23 cellular contexts compared by ENCODE assay signal in genomic region chr5:172672696-172673095, GRCh38. TPM values are rescaled to one million over a fixed set of nuclear protein-coding genes. Genes with fewer than 3 reads are reported as not detected.
DNase-seq lines count a peak whose midpoint lies in the region; ATAC-seq, FAIRE-seq and TF ChIP-seq lines count a peak whose summit lies in the region.
"Had no signal": no experiment of that assay in that cellular context is flagged by ENCODE, and none has a peak within 500 bp of the region (broad histone marks: within the 10 kb centered on the region; RNA-seq: fewer than 3 reads in every experiment).

No MANE protein-coding gene starts in this region.

- H4K20me1 ChIP-seq in IMR-90 (ENCODE audit: insufficient read depth, low read length) = no peaks in the 10 kb centered on the region
- H4K20me1 ChIP-seq in astrocyte (ENCODE audit: insufficient read depth, low read length) = no peaks in the 10 kb centered on the region
- no peaks in the 10 kb centered on the region for H4K20me1 ChIP-seq in hepatocyte (ENCODE audit: insufficient read depth, poor library complexity, severe bottlenecking)

- H3K9ac ChIP-seq in IMR-90 (ENCODE audit: low read depth, low read length) (no peak overlapping the region), astrocyte (ENCODE audit: low read length) (no peak overlapping the region)
- H3K9ac ChIP-seq: BLaER1 had no signal

- no peak overlapping the region for H2BK5ac ChIP-seq in IMR-90 (ENCODE audit: low read depth, low read length, poor library complexity, severe bottlenecking)

- H3K36me3 Mint-ChIP-seq in astrocyte (ENCODE audit: low read depth, unreplicated experiment) (peaks cover 9% of the 10 kb centered on the region), CD14-positive monocyte (peaks cover 6 to 14% of the 10 kb centered on the region in 2 donors)
- H3K36me3 Mint-ChIP-seq in activated naive CD4-positive, alpha-beta T cell treated with anti-CD3 and anti-CD28 coated beads, Interleukin-2, amount 50 U/mL, for 72 hours = no peaks in the 10 kb centered on the region
- H3K36me3 Mint-ChIP-seq in naive thymus-derived CD8-positive, alpha-beta T cell = no peaks in the 10 kb centered on the region
- H3K36me3 Mint-ChIP-seq: CD4-positive, alpha-beta memory T cell had no signal

- H3K27ac ChIP-seq in IMR-90 (ENCODE audit: insufficient read depth, low read length) (no peak overlapping the region), astrocyte (ENCODE audit: low read depth, low read length) (no peak overlapping the region), hepatocyte (peak overlapping the region; percentile 84), pancreas (no peak overlapping the region)
- H3K27ac ChIP-seq: BLaER1, SJSA1 had no signal

- dilution Hi-C loops in IMR-90 (cut with HindIII; ENCODE audit: low sequenced_read_pairs, unreplicated experiment) = no loop called here

- no peak for TF ChIP-seq CTCF in IMR-90 (conservative IDR thresholded peaks at IDR 0.05; ENCODE audit: low read depth, low read length)
- TF ChIP-seq CTCF in astrocyte (IDR thresholded peaks at IDR 0.05; ENCODE audit: insufficient read depth, low read depth, low read length) = no peak
- no peak for TF ChIP-seq CTCF in hepatocyte (IDR thresholded peaks at IDR 0.05; ENCODE audit: poor library complexity)
- no peak for TF ChIP-seq CTCF in pancreas (IDR thresholded peaks at IDR 0.05)
- TF ChIP-seq CTCF in CD14-positive monocyte (IDR thresholded peaks at IDR 0.05) = no peak

- H3K14ac ChIP-seq in IMR-90 (replicated peaks; ENCODE audit: low read depth, low read length) = no peak overlapping the region

- H3K9me2 ChIP-seq in hepatocyte (replicated peaks; ENCODE audit: insufficient read depth) = no peaks in the 10 kb centered on the region

- no peak overlapping the region for H4K5ac ChIP-seq in IMR-90 (ENCODE audit: low read depth, low read length)

- H3K4me3 Mint-ChIP-seq in astrocyte (ENCODE audit: unreplicated experiment) (no peak overlapping the region), CD14-positive monocyte (no peak overlapping the region)
- H3K4me3 Mint-ChIP-seq in naive thymus-derived CD8-positive, alpha-beta T cell = no peak overlapping the region
- H3K4me3 Mint-ChIP-seq: CD4-positive, alpha-beta memory T cell; GM23338 had no signal

- ATAC-seq in IMR-90 (ENCODE audit: low read depth) = peak; percentile 44; the same call in 1 of the 2 replicates
- peak in 2 of 4 donors; percentile 35 to 41 for ATAC-seq in pancreas
- ATAC-seq in activated naive CD4-positive, alpha-beta T cell treated with anti-CD3 and anti-CD28 coated beads, Interleukin-2, amount 50 U/mL, for 72 hours = no peak
- ATAC-seq in naive thymus-derived CD8-positive, alpha-beta T cell = no peak
- ATAC-seq: GM23338, K562 had no signal

- H3K27me3 Mint-ChIP-seq in astrocyte (ENCODE audit: low read depth, unreplicated experiment) = peaks cover 21% of the 10 kb centered on the region
- peaks cover 0 to 2% (median 0%) of the 10 kb centered on the region in 5 donors for H3K27me3 Mint-ChIP-seq in naive thymus-derived CD8-positive, alpha-beta T cell
- H3K27me3 Mint-ChIP-seq in CD14-positive monocyte (ENCODE audit: low read depth in 3 of 3) = peaks cover 0 to 4% (median 2%) of the 10 kb centered on the region in 3 donors

- no peak for TF ChIP-seq RAD21 in IMR-90 (IDR thresholded peaks at IDR 0.05; ENCODE audit: low read length)

- FAIRE-seq in astrocyte (lab: Jason Lieb, UNC) (peak; percentile 43), pancreas (lab: Jason Lieb, UNC) (peak; percentile 80)
- FAIRE-seq: G401.6, K562 had no signal

- H4K8ac ChIP-seq in IMR-90 (ENCODE audit: low read depth in 2 of 2, low read length in 2 of 2) = no peak overlapping the region

- H3K79me2 ChIP-seq in astrocyte (ENCODE audit: insufficient read depth, low read length) (no peaks in the 10 kb centered on the region), hepatocyte (no peaks in the 10 kb centered on the region)

- peaks cover 5% of the 10 kb centered on the region; the same call in 1 of the 2 replicates for H3K4me1 ChIP-seq in IMR-90 (ENCODE audit: control insufficient read depth, insufficient read depth, low read length)
- no peaks in the 10 kb centered on the region for H3K4me1 ChIP-seq in astrocyte (ENCODE audit: insufficient read depth, low read length)
- peaks cover 4% of the 10 kb centered on the region for H3K4me1 ChIP-seq in hepatocyte (ENCODE audit: insufficient read depth)
- no peaks in the 10 kb centered on the region for H3K4me1 ChIP-seq in pancreas
- H3K4me1 ChIP-seq: SJSA1 had no signal

- POLR2A ChIA-PET in IMR-90 (lab: Charles Lee; ENCODE audit: unreplicated experiment) = no interaction called here
- POLR2A ChIA-PET in naive thymus-derived CD8-positive, alpha-beta T cell (lab: Charles Lee) = no interaction called here

- no peak overlapping the region for H3K23ac ChIP-seq in IMR-90 (ENCODE audit: low read depth, low read length)

- H3K9me3 Mint-ChIP-seq in astrocyte (ENCODE audit: unreplicated experiment) (no peaks in the 10 kb centered on the region), CD14-positive monocyte (no peaks in the 10 kb centered on the region)
- peaks cover 0 to 3% of the 10 kb centered on the region in 2 donors for H3K9me3 Mint-ChIP-seq in activated naive CD4-positive, alpha-beta T cell treated with anti-CD3 and anti-CD28 coated beads, Interleukin-2, amount 50 U/mL, for 72 hours
- H3K9me3 Mint-ChIP-seq in naive thymus-derived CD8-positive, alpha-beta T cell = no peaks in the 10 kb centered on the region
- H3K9me3 Mint-ChIP-seq: CD4-positive, alpha-beta memory T cell; GM23338 had no signal

- H2BK20ac ChIP-seq in IMR-90 (ENCODE audit: low read depth, low read length) = no peak overlapping the region

- H3K36me3 ChIP-seq in IMR-90 (ENCODE audit: control insufficient read depth, insufficient read depth, low read length) (no peaks in the 10 kb centered on the region; the same call in none of the 2 replicates), astrocyte (ENCODE audit: insufficient read depth, low read length) (no peaks in the 10 kb centered on the region), hepatocyte (replicated peaks; ENCODE audit: insufficient read depth, low read depth) (no peaks in the 10 kb centered on the region), pancreas (no peaks in the 10 kb centered on the region)

- H3K27me3 ChIP-seq in IMR-90 (ENCODE audit: control insufficient read depth, insufficient read depth, low read length) = no peaks in the 10 kb centered on the region
- H3K27me3 ChIP-seq in astrocyte (ENCODE audit: insufficient read depth, low read length) = peaks cover 3% of the 10 kb centered on the region
- no peaks in the 10 kb centered on the region for H3K27me3 ChIP-seq in hepatocyte
- H3K27me3 ChIP-seq in pancreas = no peaks in the 10 kb centered on the region
- H3K27me3 ChIP-seq: BLaER1, SJSA1 had no signal

- no peak for TF ChIP-seq POLR2A in IMR-90 (IDR thresholded peaks at IDR 0.05; ENCODE audit: low read depth, low read length)

- no TSS peak for BruUV-seq in IMR-90 (replicated peaks; lab: Mats Ljungman, UMichigan)

- H3K56ac ChIP-seq in IMR-90 (ENCODE audit: extremely low read depth, insufficient read depth, low read length) = no peak overlapping the region

- H3K4me3 ChIP-seq in IMR-90 (ENCODE audit: insufficient read depth, low read depth, low read length) = no peak overlapping the region
- H3K4me3 ChIP-seq in astrocyte (ENCODE audit: insufficient read depth, low read depth, low read length) = no peak overlapping the region
- no peak overlapping the region for H3K4me3 ChIP-seq in hepatocyte
- no peak overlapping the region for H3K4me3 ChIP-seq in pancreas
- H3K4me3 ChIP-seq: BLaER1, GM23338, K562, SJSA1 had no signal

- no CpG with 5 or more reads among the region's 2 CpGs for WGBS in IMR-90 (ENCODE audit: extremely low coverage in 2 of 2, insufficient read length in 1 of 2), 2 experiments
- WGBS in hepatocyte (ENCODE audit: low lambda C conversion rate, missing lambda C conversion rate) = 54% methylated on average over 2 of the region's 2 CpGs
- WGBS in pancreas, 2 donors = 48 to 81% methylated on average over 2 of the region's 2 CpGs

- no peak overlapping the region for H3K4ac ChIP-seq in IMR-90 (ENCODE audit: low read depth, low read length)

- DNase-seq in IMR-90 (peak; percentile 13), astrocyte (ENCODE audit: low read depth) (no peak), hepatocyte (ENCODE audit: low spot score) (no peak), pancreas (no peak), RPMI8226 (no peak), CD14-positive monocyte (ENCODE audit: low spot score) (no peak)
- DNase-seq in activated naive CD4-positive, alpha-beta T cell treated with anti-CD3 and anti-CD28 coated beads, Interleukin-2, amount 50 U/mL, for 72 hours (ENCODE audit: low spot score in 2 of 2) = no peak
- no peak for DNase-seq in naive thymus-derived CD8-positive, alpha-beta T cell
- DNase-seq: ACHN; CD4-positive, alpha-beta memory T cell; HCEC 1CT; MM.1S; NCI-H1048; NCI-H1417 treated with DMSO at 0.1 percent for 48 hours; NCI-H187 treated with DMSO at 0.1 percent for 48 hours; NCI-H2227 treated with DMSO at 0.1 percent for 48 hours; NCI-H510A treated with DMSO at 0.1 percent for 48 hours; NCI-H748 treated with DMSO at 0.1 percent for 48 hours had no signal

- H2AK5ac ChIP-seq in IMR-90 (ENCODE audit: low read depth, low read length) = no peak overlapping the region

- no peak overlapping the region for H3K4me2 ChIP-seq in IMR-90 (ENCODE audit: low read depth, low read length)
- H3K4me2 ChIP-seq in astrocyte (ENCODE audit: low read length) = no peak overlapping the region
- H3K4me2 ChIP-seq in hepatocyte = no peak overlapping the region
- H3K4me2 ChIP-seq: BLaER1, GM23338 had no signal

- peaks cover 4 to 11% of the 10 kb centered on the region in 2 experiments; a peak in 2 of 4 replicates for H3K79me1 ChIP-seq in IMR-90 (ENCODE audit: low read depth in 1 of 2, low read length in 2 of 2)

- no peak overlapping the region for H2BK120ac ChIP-seq in IMR-90 (ENCODE audit: low read depth, low read length)

- CTCF ChIA-PET in IMR-90 (lab: Yijun Ruan, JAX) = interaction anchor here (0.6 to 0.9 kb wide), 2 partner anchors 9 to 12 kb away, joined by 3 to 4 read pairs; no protein-coding TSS in a partner anchor

- H3K18ac ChIP-seq in IMR-90 (ENCODE audit: low read depth, low read length) = no peak overlapping the region

- H4K91ac ChIP-seq in IMR-90 (ENCODE audit: insufficient read depth, low read depth, low read length) = no peak overlapping the region

- no peak overlapping the region for H3K27ac Mint-ChIP-seq in astrocyte (ENCODE audit: unreplicated experiment)
- no peak overlapping the region for H3K27ac Mint-ChIP-seq in activated naive CD4-positive, alpha-beta T cell treated with anti-CD3 and anti-CD28 coated beads, Interleukin-2, amount 50 U/mL, for 72 hours
- H3K27ac Mint-ChIP-seq in naive thymus-derived CD8-positive, alpha-beta T cell = no peak overlapping the region
- H3K27ac Mint-ChIP-seq in CD14-positive monocyte = no peak overlapping the region
- H3K27ac Mint-ChIP-seq: CD4-positive, alpha-beta memory T cell; GM23338 had no signal

- H3K4me1 Mint-ChIP-seq in astrocyte (ENCODE audit: low read depth, unreplicated experiment) = peaks cover 9% of the 10 kb centered on the region
- H3K4me1 Mint-ChIP-seq in naive thymus-derived CD8-positive, alpha-beta T cell = no peaks in the 10 kb centered on the region
- H3K4me1 Mint-ChIP-seq in CD14-positive monocyte = no peaks in the 10 kb centered on the region

- intact Hi-C loops in IMR-90 (cut with micrococcal nuclease) (no loop called here), pancreas (cut with DNase I) (no loop called here), CD14-positive monocyte (cut with micrococcal nuclease) (no loop called here)

- in situ Hi-C loops in IMR-90 (cut with MboI; ENCODE audit: low sequenced_read_pairs) = no loop called here

- no peaks in the 10 kb centered on the region for H3K9me3 ChIP-seq in IMR-90 (ENCODE audit: control insufficient read depth, insufficient read depth, low read length)
- no peaks in the 10 kb centered on the region for H3K9me3 ChIP-seq in astrocyte (ENCODE audit: insufficient read depth, low read depth, low read length)
- no peaks in the 10 kb centered on the region for H3K9me3 ChIP-seq in hepatocyte (ENCODE audit: low read depth)
- H3K9me3 ChIP-seq in pancreas = no peaks in the 10 kb centered on the region
- H3K9me3 ChIP-seq: BLaER1, SJSA1 had no signal

- no peak overlapping the region for H2AK9ac ChIP-seq in IMR-90 (replicated peaks; ENCODE audit: low read depth, low read length, poor library complexity)

- H2AFZ ChIP-seq in IMR-90 (replicated peaks; ENCODE audit: low read length, poor library complexity) = no peak overlapping the region
- H2AFZ ChIP-seq in astrocyte (ENCODE audit: low read depth, low read length) = no peak overlapping the region
- no peak overlapping the region for H2AFZ ChIP-seq in hepatocyte
- H2AFZ ChIP-seq: GM23338 had no signal

- H2BK15ac ChIP-seq in IMR-90 (ENCODE audit: low read depth, low read length) = no peak overlapping the region

- peaks cover 3% of the 10 kb centered on the region; the same call in 1 of the 2 replicates for H3K9me1 ChIP-seq in IMR-90 (ENCODE audit: insufficient read depth, low read length)

RNA-seq across cellular contexts. Expression of gene NEURL1B, which starts 31.6 kb away (rescaled TPM):
- 1.8 and 1.9 TPM in 2 replicates for total RNA-seq in IMR-90 (2012; rRNA removed)
- 2.6 and 2.8 TPM in 2 replicates for polyA plus RNA-seq in IMR-90 (2012; rRNA removed)
- polyA plus RNA-seq in IMR-90 (2012; cell fraction: cytosol; rRNA removed) = 1.6 and 1.9 TPM in 2 replicates
- polyA plus RNA-seq in IMR-90 (2012; cell fraction: nucleus; rRNA removed; ENCODE audit: low replicate concordance) = 3.9 and 5.7 TPM in 2 replicates
- 7.5 and 9.8 TPM in 2 replicates for total RNA-seq in astrocyte
- 3.9 and 5.8 TPM in 2 replicates for total RNA-seq in hepatocyte
- polyA plus RNA-seq in hepatocyte = 0.65 and 1.00 TPM in 2 replicates
- total RNA-seq in pancreas = 1 to 10 TPM; 2.8 to 7.8 (median 4.2) TPM
- polyA plus RNA-seq in pancreas = 1 to 10 TPM; 3.4 to 4.5 TPM
- 1 to 10 TPM in 1 of 2 donors, under 1 TPM in 1; 0.23 to 1.4 TPM for total RNA-seq in activated naive CD4-positive, alpha-beta T cell treated with anti-CD3 and anti-CD28 coated beads, Interleukin-2, amount 50 U/mL, for 72 hours
- total RNA-seq in naive thymus-derived CD8-positive, alpha-beta T cell = under 1 TPM; 0.38 to 0.49 TPM
- under 1 TPM in 1 of 3 donors, not detected in 2; 0.06 TPM for polyA plus RNA-seq in naive thymus-derived CD8-positive, alpha-beta T cell
- polyA plus RNA-seq in CD14-positive monocyte = not detected
- polyA plus RNA-seq: K562 had no signal
